ENCODE assay signal across 17 cellular contexts in genomic region chr9:32508728-32509127, GRCh38. TPM values are rescaled to one million over a fixed set of nuclear protein-coding genes. Genes with fewer than 3 reads are reported as not detected.
DNase-seq lines count a peak whose midpoint lies in the region; ATAC-seq, FAIRE-seq and TF ChIP-seq lines count a peak whose summit lies in the region.
"Had no signal": no experiment of that assay in that cellular context is flagged by ENCODE, and none has a peak within 500 bp of the region (broad histone marks: within the 10 kb centered on the region; RNA-seq: fewer than 3 reads in every experiment).

No MANE protein-coding gene starts in this region.

- intact Hi-C loops in dorsolateral prefrontal cortex (cut with DNase I): no loop called here
- intact Hi-C loops in activated T-helper 1 cell treated with anti-CD3 and anti-CD28 coated beads, Interleukin-12 subunit alpha, Interleukin-12 subunit beta, Interleukin-2, Interleukin-4 antibody, amounts not matched to agents 30 ng/mL and 10 ng/mL and 1 ng/mL, durations not matched to agents 14 hours and 24 hours and 36 hours (cut with micrococcal nuclease): no loop called here

- TF ChIP-seq CTCF in astrocyte (IDR thresholded peaks at IDR 0.05; ENCODE audit: insufficient read depth, low read depth, low read length) (no peak), dorsolateral prefrontal cortex (IDR thresholded peaks at IDR 0.05 in 54 of 56, conservative IDR thresholded peaks at IDR 0.05 in 2 of 56; ENCODE audit: low read depth in 1 of 56, partially characterized antibody in 56 of 56) (no peak)

- H2AFZ ChIP-seq in astrocyte (ENCODE audit: low read depth, low read length): no peak overlapping the region

- peaks cover 55% of the 10 kb centered on the region for H3K4me1 Mint-ChIP-seq in astrocyte (ENCODE audit: low read depth, unreplicated experiment)
- H3K4me1 Mint-ChIP-seq in activated T-helper 1 cell treated with anti-CD3 and anti-CD28 coated beads, Interleukin-12 subunit alpha, Interleukin-12 subunit beta, Interleukin-2, Interleukin-4 antibody, amounts not matched to agents 30 ng/mL and 10 ng/mL and 1 ng/mL, durations not matched to agents 14 hours and 24 hours and 36 hours (ENCODE audit: low read depth): peaks cover 33% of the 10 kb centered on the region

- no peaks in the 10 kb centered on the region for H3K27me3 Mint-ChIP-seq in astrocyte (ENCODE audit: low read depth, unreplicated experiment)
- H3K27me3 Mint-ChIP-seq in activated T-helper 1 cell treated with anti-CD3 and anti-CD28 coated beads, Interleukin-12 subunit alpha, Interleukin-12 subunit beta, Interleukin-2, Interleukin-4 antibody, amounts not matched to agents 30 ng/mL and 10 ng/mL and 1 ng/mL, durations not matched to agents 14 hours and 24 hours and 36 hours (ENCODE audit: insufficient read depth): no peaks in the 10 kb centered on the region

- no peaks in the 10 kb centered on the region for H3K79me2 ChIP-seq in astrocyte (ENCODE audit: insufficient read depth, low read length)

- H3K36me3 ChIP-seq in HUES6 (ENCODE audit: control insufficient read depth, insufficient read depth, low read length) (no peaks in the 10 kb centered on the region), astrocyte (ENCODE audit: insufficient read depth, low read length) (no peaks in the 10 kb centered on the region)
- H3K36me3 ChIP-seq: HAP-1, SJCRH30 had no signal

- no peak overlapping the region for H3K9ac ChIP-seq in HUES6 (ENCODE audit: low read length)
- no peak overlapping the region for H3K9ac ChIP-seq in astrocyte (ENCODE audit: low read length)
- H3K9ac ChIP-seq: BLaER1 had no signal

- H3K9me3 ChIP-seq in HUES6 (ENCODE audit: control insufficient read depth, insufficient read depth, low read depth, low read length) (0 out of 2 replicates have a peak, but pooled peaks cover under 1% of the 10 kb centered on the region), astrocyte (ENCODE audit: insufficient read depth, low read depth, low read length) (no peaks in the 10 kb centered on the region)
- H3K9me3 ChIP-seq: HAP-1, SJCRH30 had no signal

- H3K27ac ChIP-seq in HUES6 (ENCODE audit: low read depth, low read length): 0 out of 2 replicates have a peak overlapping the region, but pooled peaks have one; percentile 4
- H3K27ac ChIP-seq in astrocyte (ENCODE audit: low read depth, low read length): no peak overlapping the region
- H3K27ac ChIP-seq in dorsolateral prefrontal cortex: no peak overlapping the region
- H3K27ac ChIP-seq: BLaER1, SJCRH30 had no signal

- peak overlapping the region; percentile 20 for H3K4me3 Mint-ChIP-seq in astrocyte (ENCODE audit: unreplicated experiment)
- H3K4me3 Mint-ChIP-seq in activated T-helper 1 cell treated with anti-CD3 and anti-CD28 coated beads, Interleukin-12 subunit alpha, Interleukin-12 subunit beta, Interleukin-2, Interleukin-4 antibody, amounts not matched to agents 30 ng/mL and 10 ng/mL and 1 ng/mL, durations not matched to agents 14 hours and 24 hours and 36 hours: no peak overlapping the region
- H3K4me3 Mint-ChIP-seq: CD8-positive, alpha-beta T cell had no signal

- no peak overlapping the region for H3K4me2 ChIP-seq in astrocyte (ENCODE audit: low read length)
- H3K4me2 ChIP-seq: BLaER1 had no signal

- peaks cover 24% of the 10 kb centered on the region for H3K36me3 Mint-ChIP-seq in astrocyte (ENCODE audit: low read depth, unreplicated experiment)
- peaks cover 16% of the 10 kb centered on the region for H3K36me3 Mint-ChIP-seq in activated T-helper 1 cell treated with anti-CD3 and anti-CD28 coated beads, Interleukin-12 subunit alpha, Interleukin-12 subunit beta, Interleukin-2, Interleukin-4 antibody, amounts not matched to agents 30 ng/mL and 10 ng/mL and 1 ng/mL, durations not matched to agents 14 hours and 24 hours and 36 hours (ENCODE audit: low read depth)

- H3K9me3 Mint-ChIP-seq in astrocyte (ENCODE audit: unreplicated experiment): no peaks in the 10 kb centered on the region
- no peaks in the 10 kb centered on the region for H3K9me3 Mint-ChIP-seq in activated T-helper 1 cell treated with anti-CD3 and anti-CD28 coated beads, Interleukin-12 subunit alpha, Interleukin-12 subunit beta, Interleukin-2, Interleukin-4 antibody, amounts not matched to agents 30 ng/mL and 10 ng/mL and 1 ng/mL, durations not matched to agents 14 hours and 24 hours and 36 hours

- no peak for FAIRE-seq in astrocyte (lab: Jason Lieb, UNC)

- H3K4me3 ChIP-seq in HUES6 (ENCODE audit: low read depth, low read length) (no peak overlapping the region), astrocyte (ENCODE audit: insufficient read depth, low read depth, low read length) (no peak overlapping the region), dorsolateral prefrontal cortex (no peak overlapping the region)
- H3K4me3 ChIP-seq: BLaER1, HAP-1, SJCRH30 had no signal

- peaks cover 11% of the 10 kb centered on the region for H3K4me1 ChIP-seq in HUES6 (ENCODE audit: control insufficient read depth, insufficient read depth, low read length)
- no peaks in the 10 kb centered on the region for H3K4me1 ChIP-seq in astrocyte (ENCODE audit: insufficient read depth, low read length)
- H3K4me1 ChIP-seq: BLaER1, HAP-1, SJCRH30 had no signal

- no peaks in the 10 kb centered on the region for H4K20me1 ChIP-seq in astrocyte (ENCODE audit: insufficient read depth, low read length)
- H4K20me1 ChIP-seq: BLaER1 had no signal

- DNase-seq in NCI-H526 (lab: John Stamatoyannopoulos, UW): peak; percentile 15 to 32
- DNase-seq in NCI-H526 treated with DMSO at 0.1 percent for 48 hours (lab: John Stamatoyannopoulos, UW): no peak
- DNase-seq in astrocyte (ENCODE audit: low read depth): no peak
- DNase-seq in dorsolateral prefrontal cortex: no peak
- DNase-seq in activated T-helper 1 cell treated with anti-CD3 and anti-CD28 coated beads, Interleukin-12 subunit alpha, Interleukin-12 subunit beta, Interleukin-2, Interleukin-4 antibody, amounts not matched to agents 30 ng/mL and 10 ng/mL and 1 ng/mL, durations not matched to agents 14 hours and 24 hours and 36 hours (ENCODE audit: low spot score): no peak
- DNase-seq: Calu3; CD8-positive, alpha-beta T cell; DMS79 treated with DMSO at 0.1 percent for 48 hours; KBM-7; NCI-H1105; NCI-H1694 treated with DMSO at 0.1 percent for 48 hours; NCI-H2171; SJCRH30 had no signal

- no peaks in the 10 kb centered on the region for H3K27me3 ChIP-seq in HUES6 (ENCODE audit: control insufficient read depth, insufficient read depth, low read length)
- H3K27me3 ChIP-seq in astrocyte (ENCODE audit: insufficient read depth, low read length): no peaks in the 10 kb centered on the region
- no peaks in the 10 kb centered on the region for H3K27me3 ChIP-seq in dorsolateral prefrontal cortex
- H3K27me3 ChIP-seq: BLaER1, SJCRH30 had no signal

- ATAC-seq in GM21737 (IDR thresholded peaks at IDR 0.05; ENCODE audit: unreplicated experiment): no peak
- ATAC-seq: CD8-positive, alpha-beta T cell had no signal

- no peak overlapping the region for H3K27ac Mint-ChIP-seq in astrocyte (ENCODE audit: unreplicated experiment)
- H3K27ac Mint-ChIP-seq in activated T-helper 1 cell treated with anti-CD3 and anti-CD28 coated beads, Interleukin-12 subunit alpha, Interleukin-12 subunit beta, Interleukin-2, Interleukin-4 antibody, amounts not matched to agents 30 ng/mL and 10 ng/mL and 1 ng/mL, durations not matched to agents 14 hours and 24 hours and 36 hours: no peak overlapping the region
- H3K27ac Mint-ChIP-seq: CD8-positive, alpha-beta T cell had no signal

RNA-seq across cellular contexts. Expression of gene RIGI, which starts 17.3 kb away (rescaled TPM):
- 164 and 187 TPM in 2 replicates for total RNA-seq in astrocyte
- total RNA-seq in dorsolateral prefrontal cortex: 10 to 100 TPM in 8 of 120 experiments, 1 to 10 TPM in 112; 4.1 to 28.6 (median 7.2) TPM
- 6.1 and 6.5 TPM in 2 replicates for total RNA-seq in activated T-helper 1 cell treated with anti-CD3 and anti-CD28 coated beads, Interleukin-12 subunit alpha, Interleukin-12 subunit beta, Interleukin-2, Interleukin-4 antibody, amounts not matched to agents 30 ng/mL and 10 ng/mL and 1 ng/mL, durations not matched to agents 14 hours and 24 hours and 36 hours

RNA-seq across cellular contexts. Expression of gene SMIM27, which starts 43.4 kb away (rescaled TPM):
- total RNA-seq in astrocyte (9.4 and 15.0 TPM in 2 replicates), dorsolateral prefrontal cortex (10 to 100 TPM in 111 of 120 experiments, 1 to 10 TPM in 9; 4.8 to 33.1 (median 14.8) TPM)
- total RNA-seq in activated T-helper 1 cell treated with anti-CD3 and anti-CD28 coated beads, Interleukin-12 subunit alpha, Interleukin-12 subunit beta, Interleukin-2, Interleukin-4 antibody, amounts not matched to agents 30 ng/mL and 10 ng/mL and 1 ng/mL, durations not matched to agents 14 hours and 24 hours and 36 hours: 8.7 and 11.0 TPM in 2 replicates

RNA-seq across cellular contexts. Expression of gene TOPORS, which starts 43.7 kb away (rescaled TPM):
- total RNA-seq in astrocyte (19.7 and 20.4 TPM in 2 replicates), dorsolateral prefrontal cortex (10 to 100 TPM; 11.8 to 20.3 (median 15.2) TPM)
- 14.8 and 15.1 TPM in 2 replicates for total RNA-seq in activated T-helper 1 cell treated with anti-CD3 and anti-CD28 coated beads, Interleukin-12 subunit alpha, Interleukin-12 subunit beta, Interleukin-2, Interleukin-4 antibody, amounts not matched to agents 30 ng/mL and 10 ng/mL and 1 ng/mL, durations not matched to agents 14 hours and 24 hours and 36 hours

Comparison
In these comparisons a context has a peak if more than half of its experiments do, and no peak if none do; other contexts are left out.
1. DNase-seq: peak in NCI-H526 (2 of 2); none in NCI-H526 treated with DMSO at 0.1 percent for 48 hours (single experiment), astrocyte (single experiment), dorsolateral prefrontal cortex (0 of 10) and activated T-helper 1 cell treated with anti-CD3 and anti-CD28 coated beads, Interleukin-12 subunit alpha, Interleukin-12 subunit beta, Interleukin-2, Interleukin-4 antibody, amounts not matched to agents 30 ng/mL and 10 ng/mL and 1 ng/mL, durations not matched to agents 14 hours and 24 hours and 36 hours (single experiment).